21 cellular contexts compared by ENCODE assay signal in the genomic region with DNA sequence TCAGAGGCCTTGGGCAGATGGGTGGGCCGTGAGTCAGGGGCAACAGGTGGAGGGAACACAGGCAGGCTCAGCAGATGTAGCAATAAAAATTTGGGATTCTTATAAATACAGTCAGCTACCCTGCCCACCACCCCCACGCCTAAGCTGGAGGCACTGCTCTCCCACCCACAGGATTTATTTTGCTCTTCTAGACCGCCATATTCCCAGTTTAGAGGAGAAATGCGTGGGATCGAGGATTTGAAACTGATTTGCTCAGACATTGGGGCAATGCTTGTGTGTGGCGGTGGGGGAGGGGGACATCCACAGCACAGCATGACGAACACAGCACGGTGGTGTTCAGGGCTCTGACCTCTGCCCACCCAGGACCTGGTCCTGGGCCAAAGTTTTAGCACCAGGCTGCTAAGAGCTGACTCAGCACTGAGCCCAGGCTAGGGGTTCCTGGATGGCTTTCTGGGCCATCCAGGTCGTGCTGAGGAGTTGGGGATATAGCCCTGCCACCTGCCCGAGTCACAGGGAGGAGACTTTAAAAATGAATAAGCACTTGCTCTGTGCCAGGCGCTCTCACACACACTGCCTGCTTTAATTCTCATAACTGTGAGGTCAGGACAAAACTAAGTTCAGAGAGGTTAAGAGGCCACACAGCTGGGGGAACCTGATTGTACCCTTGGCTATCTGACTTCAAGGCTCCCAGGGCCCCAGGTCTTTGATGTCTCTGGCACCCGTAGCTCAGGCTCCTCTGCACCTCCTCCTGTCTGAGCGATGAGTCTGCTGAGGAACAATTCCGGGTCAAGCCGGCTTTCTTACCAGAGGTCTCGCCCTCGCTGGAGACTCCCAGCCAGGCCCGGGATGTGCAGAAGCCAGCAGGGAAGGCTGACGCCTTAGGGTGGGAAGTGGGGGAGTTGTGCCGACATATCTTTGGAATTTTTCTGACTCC. TPM values are rescaled to one million over a fixed set of nuclear protein-coding genes. Genes with fewer than 3 reads are reported as not detected.
A peak's percentile ranks its signal among the peaks of the same experiment; 100 is the strongest.
DNase-seq lines count a peak whose midpoint lies in the region; ATAC-seq and TF ChIP-seq lines count a peak whose summit lies in the region.
"Had no signal": no experiment of that assay in that cellular context is flagged by ENCODE, and none has a peak within 500 bp of the region (broad histone marks: within the 10 kb centered on the region; RNA-seq: fewer than 3 reads in every experiment).

No MANE protein-coding gene starts in this region.

- no peak for DNase-seq in activated CD4-positive, alpha-beta T cell treated with anti-CD3 and anti-CD28 coated beads for 36 hours
- no peak for DNase-seq in activated CD4-positive, alpha-beta T cell treated with anti-CD3 and anti-CD28 coated beads for 4 hours
- DNase-seq in neural progenitor cell (ENCODE audit: low spot score) (no peak), tibial artery (peak in 1 of 2 donors; percentile 52), NCI-H1105 (lab: John Stamatoyannopoulos, UW) (no peak), SW480 (ENCODE audit: low spot score) (no peak)
- DNase-seq: activated CD4-positive, alpha-beta memory T cell treated with anti-CD3 and anti-CD28 coated beads for 36 hours; anterior cingulate cortex; DMS 273 treated with DMSO at 0.1 percent for 48 hours; erythroblast; NCI-H187; NCI-H526 treated with DMSO at 0.1 percent for 48 hours; OCI-M1; stimulated activated CD4-positive, alpha-beta T cell treated with anti-CD3 and anti-CD28 coated beads, Interleukin-2, amount 100 ng/mL, for 48 hours; thyroid gland had no signal

- H3K4me3 ChIP-seq in neural progenitor cell: no peak overlapping the region
- no peak overlapping the region for H3K4me3 ChIP-seq in tibial artery
- H3K4me3 ChIP-seq: BLaER1 treated with 17β-estradiol and CSF1 and Interleukin-3, amounts not matched to agents 10 nM and 100 nM; right lobe of liver; SK-N-MC; thyroid gland had no signal

- H3K27ac Mint-ChIP-seq in activated CD4-positive, alpha-beta T cell treated with anti-CD3 and anti-CD28 coated beads for 36 hours: no peak overlapping the region
- H3K27ac Mint-ChIP-seq in neural progenitor cell: peak overlapping the region; percentile 76
- H3K27ac Mint-ChIP-seq: activated CD4-positive, alpha-beta memory T cell treated with anti-CD3 and anti-CD28 coated beads for 36 hours had no signal

- peak; percentile 51 for ATAC-seq in activated CD4-positive, alpha-beta T cell treated with anti-CD3 and anti-CD28 coated beads for 36 hours
- ATAC-seq in HG02798 (IDR thresholded peaks at IDR 0.05; ENCODE audit: poor library complexity, unreplicated experiment): no peak

- H3K4me1 ChIP-seq in neural progenitor cell: peaks cover 24% of the 10 kb centered on the region
- peaks cover 0 to 50% (median 43%) of the 10 kb centered on the region in 4 donors for H3K4me1 ChIP-seq in tibial artery

- H3K4me3 Mint-ChIP-seq in activated CD4-positive, alpha-beta T cell treated with anti-CD3 and anti-CD28 coated beads for 36 hours: no peak overlapping the region
- no peak overlapping the region for H3K4me3 Mint-ChIP-seq in neural progenitor cell
- H3K4me3 Mint-ChIP-seq: activated CD4-positive, alpha-beta memory T cell treated with anti-CD3 and anti-CD28 coated beads for 36 hours had no signal

- peak overlapping the region; percentile 98 for H3K27ac ChIP-seq in cingulate gyrus (ENCODE audit: low read depth, low read length)
- H3K27ac ChIP-seq in neural progenitor cell: no peak overlapping the region
- H3K27ac ChIP-seq in tibial artery: peak overlapping the region; percentile 41 to 74
- H3K27ac ChIP-seq: 22Rv1, right lobe of liver, SK-N-MC had no signal

- H3K79me2 ChIP-seq in neural progenitor cell (ENCODE audit: low read depth): no peaks in the 10 kb centered on the region

- POLR2A ChIA-PET in activated CD4-positive, alpha-beta T cell treated with anti-CD3 and anti-CD28 coated beads for 36 hours (lab: Charles Lee): no interaction called here

- CTCF ChIA-PET in activated CD4-positive, alpha-beta T cell treated with anti-CD3 and anti-CD28 coated beads for 36 hours (lab: Charles Lee): interaction anchor here (0.6 kb wide), 2 partner anchors 103 to 1370 kb away, joined by 3 read pairs; no protein-coding TSS in a partner anchor

- no peak overlapping the region for H3K4me2 ChIP-seq in neural progenitor cell
- H3K4me2 ChIP-seq: BLaER1 treated with 17β-estradiol and CSF1 and Interleukin-3, amounts not matched to agents 10 nM and 100 nM had no signal

- H3K27me3 ChIP-seq in neural progenitor cell: no peaks in the 10 kb centered on the region
- H3K27me3 ChIP-seq in tibial artery: no peaks in the 10 kb centered on the region
- H3K27me3 ChIP-seq: BLaER1 treated with 17β-estradiol and CSF1 and Interleukin-3, amounts not matched to agents 10 nM and 100 nM; right lobe of liver; thyroid gland had no signal

- no peaks in the 10 kb centered on the region for H3K4me1 Mint-ChIP-seq in activated CD4-positive, alpha-beta T cell treated with anti-CD3 and anti-CD28 coated beads for 36 hours
- peaks cover 72% of the 10 kb centered on the region for H3K4me1 Mint-ChIP-seq in neural progenitor cell

- no peak overlapping the region for H3K9ac ChIP-seq in neural progenitor cell
- H3K9ac ChIP-seq: BLaER1 treated with 17β-estradiol and CSF1 and Interleukin-3, amounts not matched to agents 10 nM and 100 nM had no signal

- H2AFZ ChIP-seq in neural progenitor cell (replicated peaks): no peak overlapping the region

- no peaks in the 10 kb centered on the region for H3K9me3 Mint-ChIP-seq in activated CD4-positive, alpha-beta T cell treated with anti-CD3 and anti-CD28 coated beads for 36 hours (ENCODE audit: low read depth)
- no peaks in the 10 kb centered on the region for H3K9me3 Mint-ChIP-seq in neural progenitor cell
- H3K9me3 Mint-ChIP-seq: activated CD4-positive, alpha-beta memory T cell treated with anti-CD3 and anti-CD28 coated beads for 36 hours had no signal

- H3K36me3 Mint-ChIP-seq in activated CD4-positive, alpha-beta T cell treated with anti-CD3 and anti-CD28 coated beads for 36 hours (ENCODE audit: low read depth): no peaks in the 10 kb centered on the region
- no peaks in the 10 kb centered on the region for H3K36me3 Mint-ChIP-seq in neural progenitor cell
- H3K36me3 Mint-ChIP-seq: activated CD4-positive, alpha-beta memory T cell treated with anti-CD3 and anti-CD28 coated beads for 36 hours had no signal

- intact Hi-C loops in activated CD4-positive, alpha-beta T cell treated with anti-CD3 and anti-CD28 coated beads for 36 hours (cut with DNase I, micrococcal nuclease): no loop called here
- intact Hi-C loops in tibial artery (cut with DNase I; ENCODE audit: low total_unique reads): no loop called here

- no peaks in the 10 kb centered on the region for H4K20me1 ChIP-seq in neural progenitor cell (ENCODE audit: low read depth)
- H4K20me1 ChIP-seq: BLaER1 treated with 17β-estradiol and CSF1 and Interleukin-3, amounts not matched to agents 10 nM and 100 nM had no signal

- peaks cover 10% of the 10 kb centered on the region for H3F3A ChIP-seq in neural progenitor cell (ENCODE audit: low read depth)

- H3K36me3 ChIP-seq in neural progenitor cell (no peaks in the 10 kb centered on the region), tibial artery (no peaks in the 10 kb centered on the region)
- H3K36me3 ChIP-seq: BLaER1 treated with 17β-estradiol and CSF1 and Interleukin-3, amounts not matched to agents 10 nM and 100 nM; right lobe of liver; thyroid gland had no signal

- H3K27me3 Mint-ChIP-seq in activated CD4-positive, alpha-beta T cell treated with anti-CD3 and anti-CD28 coated beads for 36 hours: no peaks in the 10 kb centered on the region
- H3K27me3 Mint-ChIP-seq in neural progenitor cell (ENCODE audit: insufficient read depth, low read depth): peaks cover 7% of the 10 kb centered on the region
- H3K27me3 Mint-ChIP-seq: activated CD4-positive, alpha-beta memory T cell treated with anti-CD3 and anti-CD28 coated beads for 36 hours had no signal

- no peak for TF ChIP-seq CTCF in neural progenitor cell (IDR thresholded peaks at IDR 0.05)
- no peak for TF ChIP-seq CTCF in tibial artery (IDR thresholded peaks at IDR 0.05)

- H3K9me3 ChIP-seq in neural progenitor cell (ENCODE audit: low read depth) (no peaks in the 10 kb centered on the region), tibial artery (no peaks in the 10 kb centered on the region)
- H3K9me3 ChIP-seq: BLaER1 treated with 17β-estradiol and CSF1 and Interleukin-3, amounts not matched to agents 10 nM and 100 nM; right lobe of liver; thyroid gland had no signal

RNA-seq across cellular contexts. Expression of a gene that starts 29.4 kb away (rescaled TPM):
- total RNA-seq in activated CD4-positive, alpha-beta T cell treated with anti-CD3 and anti-CD28 coated beads for 36 hours: 10 to 100 TPM; 37.7 to 44.8 TPM
- total RNA-seq in neural progenitor cell (ENCODE audit: low replicate concordance): 2.7 and 5.0 TPM in 2 replicates
